8 cellular contexts compared by ENCODE assay signal in genomic region chr5:51382759-51383493, GRCh38. TPM values are rescaled to one million over a fixed set of nuclear protein-coding genes. Genes with fewer than 3 reads are reported as not detected.
DNase-seq lines count a peak whose midpoint lies in the region; ATAC-seq and TF ChIP-seq lines count a peak whose summit lies in the region.

ISL1 (plus strand) TSS chr5:51383448; CDS start chr5:51383672, 224 bp downstream.

- DNase-seq in AG20443 (ENCODE audit: low spot score) (peak; percentile 83), PC-3 (peak; percentile 87), epithelial cell of prostate (ENCODE audit: low read depth, low spot score) (peak; percentile 79), GOT3 (lab: John Stamatoyannopoulos, UW) (no peak)

- POLR2A ChIA-PET in PC-3 (lab: Charles Lee; ENCODE audit: unreplicated experiment), result interaction anchor here (0.6 kb wide), 1 partner anchor 309 kb away, joined by 4 read pairs; no protein-coding TSS in a partner anchor

- no peaks in the 10 kb centered on the region for H3K9me2 ChIP-seq in PC-3 (replicated peaks; ENCODE audit: low read length)

- ATAC-seq in HG02610 (IDR thresholded peaks at IDR 0.05; ENCODE audit: unreplicated experiment), result peak; percentile 57
- peak; percentile 71 for ATAC-seq in PC-3
- ATAC-seq in HG03045 (IDR thresholded peaks at IDR 0.05; ENCODE audit: unreplicated experiment), result no peak
- no peak for ATAC-seq in HG03135 (IDR thresholded peaks at IDR 0.05; ENCODE audit: unreplicated experiment)

- intact Hi-C loops in PC-3 (cut with micrococcal nuclease), result loop anchor here (1.0 to 10.0 kb wide), 6 partner anchors 14 to 578 kb away; no protein-coding TSS in a partner anchor

- no peaks in the 10 kb centered on the region for H3K9me3 ChIP-seq in PC-3 (ENCODE audit: low read length)
- peaks cover 5% of the 10 kb centered on the region for H3K9me3 ChIP-seq in muscle layer of colon (ENCODE audit: low read length)

- H4K20me1 ChIP-seq in PC-3 (ENCODE audit: low read length), result no peaks in the 10 kb centered on the region

- H3K27ac ChIP-seq in PC-3 (ENCODE audit: low read length) (peak within 1 kb of the TSS; percentile 36), epithelial cell of prostate (peak within 1 kb of the TSS; percentile 40), muscle layer of colon (ENCODE audit: low read depth, low read length) (no peak within 1 kb of the TSS)

- H3K4me1 ChIP-seq in PC-3 (ENCODE audit: insufficient read depth, low read length), result peaks cover 26% of the 10 kb centered on the region
- peaks cover 12% of the 10 kb centered on the region for H3K4me1 ChIP-seq in muscle layer of colon (ENCODE audit: insufficient read depth, low read length)

- H3K9ac ChIP-seq in PC-3 (ENCODE audit: low read length) (peak within 1 kb of the TSS; percentile 70), muscle layer of colon (ENCODE audit: low read length) (no peak within 1 kb of the TSS)

- H3K79me2 ChIP-seq in PC-3 (ENCODE audit: low read length), result peaks cover 28% of the 10 kb centered on the region

- CTCF ChIA-PET in PC-3 (lab: Charles Lee), result no interaction called here

- H3K27me3 ChIP-seq in PC-3 (ENCODE audit: low read length), result no peaks in the 10 kb centered on the region
- peaks cover 73 to 81% of the 10 kb centered on the region in 2 donors for H3K27me3 ChIP-seq in muscle layer of colon (ENCODE audit: control insufficient read depth in 1 of 2, insufficient read depth in 2 of 2, low read length in 2 of 2)

- no peak for TF ChIP-seq CTCF in PC-3 (conservative IDR thresholded peaks at IDR 0.05; ENCODE audit: low read depth, low read length)

- no TSS peak for BruUV-seq in PC-3 (replicated peaks; lab: Mats Ljungman, UMichigan)

- H3K4me3 ChIP-seq in PC-3 (ENCODE audit: low read length) (peak within 1 kb of the TSS; percentile 86), muscle layer of colon (ENCODE audit: low read depth in 1 of 2, low read length in 2 of 2) (peak within 1 kb of the TSS; percentile 41 to 44)

- H3K36me3 ChIP-seq in PC-3 (ENCODE audit: low read depth, low read length), result no peaks in the 10 kb centered on the region
- H3K36me3 ChIP-seq in muscle layer of colon (ENCODE audit: insufficient read depth, low read length), result no peaks in the 10 kb centered on the region

- peak within 1 kb of the TSS; percentile 93 for H2AFZ ChIP-seq in PC-3 (ENCODE audit: low read length)

- H3F3A ChIP-seq in PC-3 (ENCODE audit: low read length, unreplicated experiment), result no peaks in the 10 kb centered on the region

- peak within 1 kb of the TSS; percentile 98 for H3K4me2 ChIP-seq in PC-3 (ENCODE audit: low read length)

RNA-seq across cellular contexts. Expression of gene ISL1, which starts in this region (rescaled TPM):
- 1.4 and 1.5 TPM in 2 replicates for total RNA-seq in PC-3 (2014; rRNA removed)

Comparison
In these comparisons a context has a peak if more than half of its experiments do, and no peak if none do; other contexts are left out.
1. ATAC-seq: peak in HG02610 (single experiment) and PC-3 (single experiment); none in HG03045 (single experiment) and HG03135 (single experiment).